22 cellular contexts compared by ENCODE assay signal in the genomic region with DNA sequence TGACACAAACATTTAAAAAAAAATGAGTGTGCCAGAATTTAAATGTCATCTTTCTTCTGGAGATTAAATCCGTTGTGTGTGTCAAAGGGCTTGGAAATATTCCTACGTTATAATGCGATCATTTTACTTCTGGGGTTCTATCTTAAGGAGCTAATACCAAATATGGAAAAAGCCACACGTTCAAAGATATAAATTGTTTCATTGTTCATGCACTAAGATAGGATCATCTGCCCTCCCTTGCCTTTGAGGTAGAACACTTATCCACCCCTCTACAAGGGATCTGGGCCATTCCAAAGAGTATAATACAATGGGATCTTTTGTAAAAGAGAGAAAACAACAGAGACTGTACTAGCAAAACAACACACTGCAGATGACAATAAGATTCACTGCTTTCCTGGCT.
DNase-seq lines count a peak whose midpoint lies in the region; ATAC-seq, FAIRE-seq and TF ChIP-seq lines count a peak whose summit lies in the region.
"Had no signal": no experiment of that assay in that cellular context is flagged by ENCODE, and none has a peak within 500 bp of the region (broad histone marks: within the 10 kb centered on the region; RNA-seq: fewer than 3 reads in every experiment).

No MANE protein-coding gene starts in this region.

- H2BK5ac ChIP-seq in H1 (ENCODE audit: low read depth, low read length) = no peak overlapping the region

- H4K5ac ChIP-seq in H1 (ENCODE audit: insufficient read length, low read depth, low read length) = no peak overlapping the region

- TF ChIP-seq CTCF in H1 (IDR thresholded peaks at IDR 0.05; ENCODE audit: control extremely low read depth in 1 of 3, insufficient read depth in 1 of 3, low read depth in 1 of 3, low read length in 3 of 3) = no peak
- TF ChIP-seq CTCF in nephron progenitor cell (IDR thresholded peaks at IDR 0.05) = no peak
- no peak for TF ChIP-seq CTCF in uterus (IDR thresholded peaks at IDR 0.05)

- H3K4me3 ChIP-seq in H1 (ENCODE audit: extremely low read depth in 1 of 4, insufficient read depth in 2 of 4, low read depth in 3 of 4, low read length in 4 of 4) (no peak overlapping the region), uterus (no peak overlapping the region)
- H3K4me3 ChIP-seq: BLaER1 treated with 17β-estradiol and CSF1 and Interleukin-3, amounts not matched to agents 10 nM and 100 nM; GM12878 had no signal

- CTCF ChIA-PET in H1 (lab: Charles Lee; ENCODE audit: partially characterized antibody) (interaction anchor here (1.1 kb wide), 1 partner anchor 26 kb away, joined by 3 read pairs; no protein-coding TSS in a partner anchor), T-cell (lab: Charles Lee) (no interaction called here)

- peaks cover 52% of the 10 kb centered on the region for H3K4me1 Mint-ChIP-seq in nephron progenitor cell
- no peaks in the 10 kb centered on the region for H3K4me1 Mint-ChIP-seq in T-cell
- peaks cover 8% of the 10 kb centered on the region for H3K4me1 Mint-ChIP-seq in T-helper 17 cell
- H3K4me1 Mint-ChIP-seq: B cell had no signal

- POLR2A ChIA-PET in H1 (lab: Charles Lee; ENCODE audit: partially characterized antibody) = no interaction called here
- POLR2A ChIA-PET in T-cell (lab: Charles Lee) = interaction anchor here in 1 of 2 donors (0.6 kb wide), 1 partner anchor 237 kb away, joined by 4 read pairs; no protein-coding TSS in a partner anchor

- 83% methylated on average over 4 of the region's 4 CpGs; no CpG with 5 or more reads in 1 of the 2 experiments for WGBS in H1 (ENCODE audit: extremely low coverage in 1 of 2, insufficient coverage in 1 of 2, insufficient read length in 1 of 2, insufficient replicate concordance in 2 of 2, low coverage in 1 of 2, low lambda C conversion rate in 2 of 2, missing lambda C conversion rate in 1 of 2), 2 experiments

- H3K27me3 Mint-ChIP-seq in nephron progenitor cell (ENCODE audit: low read depth, poor library complexity) (no peaks in the 10 kb centered on the region), T-cell (peaks cover 10 to 25% of the 10 kb centered on the region in 2 donors), T-helper 17 cell (peaks cover 41% of the 10 kb centered on the region)

- no peak overlapping the region for H4K8ac ChIP-seq in H1 (ENCODE audit: extremely low read depth, insufficient read depth, low read length)

- no peaks in the 10 kb centered on the region for H3K9me3 ChIP-seq in H1 (ENCODE audit: insufficient read depth in 2 of 2, low read depth in 1 of 2, low read length in 1 of 2)
- no peaks in the 10 kb centered on the region for H3K9me3 ChIP-seq in uterus
- H3K9me3 ChIP-seq in T-helper 17 cell (ENCODE audit: control insufficient read depth, low read length, poor library complexity, severe bottlenecking) = no peaks in the 10 kb centered on the region

- H3K27ac Mint-ChIP-seq in nephron progenitor cell (peak overlapping the region; percentile 43), T-cell (no peak overlapping the region), T-helper 17 cell (no peak overlapping the region)
- H3K27ac Mint-ChIP-seq: B cell; CD8-positive, alpha-beta T cell; HFFc6; IgD-negative memory B cell had no signal

- no peak for FAIRE-seq in H1 (lab: Jason Lieb, UNC)
- FAIRE-seq: GM12878, GM19239, HepG2 had no signal

- no peak overlapping the region for H2BK12ac ChIP-seq in H1 (ENCODE audit: low read depth, low read length)

- no peak overlapping the region for H3K4ac ChIP-seq in H1 (replicated peaks; ENCODE audit: insufficient read length, low read depth, low read length)

- H3K4me3 Mint-ChIP-seq in nephron progenitor cell = peak overlapping the region; percentile 9
- no peak overlapping the region for H3K4me3 Mint-ChIP-seq in T-cell
- H3K4me3 Mint-ChIP-seq in T-helper 17 cell = no peak overlapping the region
- H3K4me3 Mint-ChIP-seq: B cell; CD8-positive, alpha-beta T cell; HFFc6; IgD-negative memory B cell had no signal

- H3K4me1 ChIP-seq in H1 (replicated peaks in 1 of 4; ENCODE audit: control insufficient read depth in 3 of 4, insufficient read depth in 4 of 4, low read length in 3 of 4) (peaks cover 0 to 12% (median 0%) of the 10 kb centered on the region in 4 experiments; a peak in 3 of 7 replicates), uterus (no peaks in the 10 kb centered on the region)

- no peak overlapping the region for H2BK15ac ChIP-seq in H1 (ENCODE audit: low read length)

- H3K23me2 ChIP-seq in H1 (ENCODE audit: low read depth, low read length) = no peaks in the 10 kb centered on the region

- H2BK20ac ChIP-seq in H1 (ENCODE audit: low read length) = no peak overlapping the region

- H4K20me1 ChIP-seq in H1 (replicated peaks in 1 of 2; ENCODE audit: control insufficient read depth in 1 of 2, insufficient read depth in 2 of 2, low read length in 2 of 2) = no peaks in the 10 kb centered on the region
- H4K20me1 ChIP-seq: BLaER1 treated with 17β-estradiol and CSF1 and Interleukin-3, amounts not matched to agents 10 nM and 100 nM had no signal

- no peak overlapping the region for H3K56ac ChIP-seq in H1 (replicated peaks; ENCODE audit: insufficient read length, low read depth, low read length)

- TF ChIP-seq RAD21 in H1 (IDR thresholded peaks at IDR 0.05 in 1 of 2, conservative IDR thresholded peaks at IDR 0.05 in 1 of 2; ENCODE audit: low read depth in 2 of 2, low read length in 2 of 2) = no peak

- H2AK5ac ChIP-seq in H1 (ENCODE audit: low read depth, low read length) = no peak overlapping the region

- H3K18ac ChIP-seq in H1 (ENCODE audit: extremely low read depth, low read length) = no peak overlapping the region

- H3K27me3 ChIP-seq in H1 (replicated peaks in 1 of 4; ENCODE audit: control insufficient read depth in 3 of 4, extremely low read depth in 1 of 4, insufficient read depth in 3 of 4, low read length in 3 of 4) = no peaks in the 10 kb centered on the region
- no peaks in the 10 kb centered on the region for H3K27me3 ChIP-seq in uterus
- H3K27me3 ChIP-seq: BLaER1 treated with 17β-estradiol and CSF1 and Interleukin-3, amounts not matched to agents 10 nM and 100 nM had no signal

- DNase-seq in COLO829 (ENCODE audit: low spot score) (peak; percentile 54), H1 (ENCODE audit: low read depth in 1 of 2, low spot score in 2 of 2) (no peak), nephron progenitor cell (no peak), uterus (no peak), NCI-H2029 treated with DMSO at 0.1 percent for 48 hours (lab: John Stamatoyannopoulos, UW) (no peak), T-cell (no peak), T-helper 17 cell (no peak)
- DNase-seq: 8988T; CD8-positive, alpha-beta T cell; COR-L47; DMS 273 treated with DMSO at 0.1 percent for 48 hours; DMS53; DND-41; EL; HFFc6 had no signal

- no peaks in the 10 kb centered on the region for H3K36me3 ChIP-seq in H1 (ENCODE audit: control insufficient read depth in 2 of 4, insufficient read depth in 4 of 4, low read length in 3 of 4)
- H3K36me3 ChIP-seq in uterus = no peaks in the 10 kb centered on the region
- H3K36me3 ChIP-seq: BLaER1 treated with 17β-estradiol and CSF1 and Interleukin-3, amounts not matched to agents 10 nM and 100 nM had no signal

- no peak for ATAC-seq in T-cell (replicated peaks in 1 of 4)
- ATAC-seq in T-helper 17 cell = no peak
- ATAC-seq: CD8-positive, alpha-beta T cell; GM12878; HCT116; HepG2 had no signal

- no peaks in the 10 kb centered on the region for H3K79me2 ChIP-seq in H1 (ENCODE audit: control insufficient read depth in 1 of 2, insufficient read depth in 2 of 2, low read length in 2 of 2)

- H3K36me3 Mint-ChIP-seq in nephron progenitor cell (ENCODE audit: low read depth) (no peaks in the 10 kb centered on the region), T-cell (no peaks in the 10 kb centered on the region), T-helper 17 cell (ENCODE audit: low read depth) (peaks cover 9% of the 10 kb centered on the region)
- H3K36me3 Mint-ChIP-seq: CD8-positive, alpha-beta T cell; IgD-negative memory B cell had no signal

- no peaks in the 10 kb centered on the region for H3K79me1 ChIP-seq in H1 (ENCODE audit: low read depth, low read length)

- TF ChIP-seq EP300 in H1 (IDR thresholded peaks at IDR 0.05; ENCODE audit: borderline replicate concordance in 1 of 2, low read depth in 2 of 2, low read length in 2 of 2) = no peak

- peaks cover 14% of the 10 kb centered on the region for H3K9me3 Mint-ChIP-seq in nephron progenitor cell
- H3K9me3 Mint-ChIP-seq in T-cell = no peaks in the 10 kb centered on the region
- H3K9me3 Mint-ChIP-seq: CD8-positive, alpha-beta T cell; HFFc6 had no signal

- H3K23ac ChIP-seq in H1 (ENCODE audit: insufficient read length) = no peak overlapping the region

- no peak overlapping the region for H3K14ac ChIP-seq in H1 (ENCODE audit: insufficient read length)

- H2AFZ ChIP-seq in H1 (ENCODE audit: low read length) = peak overlapping the region; percentile 60

- H3K4me2 ChIP-seq in H1 (ENCODE audit: insufficient read depth in 1 of 2, low read depth in 2 of 2, low read length in 2 of 2) = no peak overlapping the region
- H3K4me2 ChIP-seq: BLaER1 treated with 17β-estradiol and CSF1 and Interleukin-3, amounts not matched to agents 10 nM and 100 nM had no signal

- no peak for TF ChIP-seq POLR2A in H1 (IDR thresholded peaks at IDR 0.05; ENCODE audit: control extremely low read depth in 1 of 2, low read depth in 2 of 2, low read length in 2 of 2)
- TF ChIP-seq POLR2A in uterus (IDR thresholded peaks at IDR 0.05) = no peak

- intact Hi-C loops in uterus (cut with DNase I; ENCODE audit: low total_unique reads) = no loop called here

- H3K9ac ChIP-seq in H1 (replicated peaks in 1 of 4; ENCODE audit: extremely low read depth in 1 of 4, low read depth in 3 of 4, low read length in 3 of 4) = no peak overlapping the region
- H3K9ac ChIP-seq: BLaER1 treated with 17β-estradiol and CSF1 and Interleukin-3, amounts not matched to agents 10 nM and 100 nM had no signal

- no peak overlapping the region for H4K91ac ChIP-seq in H1 (replicated peaks; ENCODE audit: insufficient read length, low read length)

- no peak overlapping the region for H2BK120ac ChIP-seq in H1 (replicated peaks; ENCODE audit: low read depth, low read length)

- H3K27ac ChIP-seq in H1 (ENCODE audit: low read depth, low read length) = no peak overlapping the region
- peak overlapping the region; percentile 69 to 70 for H3K27ac ChIP-seq in uterus
- H3K27ac ChIP-seq: BLaER1 treated with 17β-estradiol and CSF1 and Interleukin-3, amounts not matched to agents 10 nM and 100 nM had no signal

TF ChIP-seq in H1, 55 proteins besides CTCF, POLR2A, EP300 and RAD21 (continues in another document):
- TF ChIP-seq EGR1 (IDR thresholded peaks at IDR 0.05; ENCODE audit: borderline replicate concordance, low read depth, low read length) (no peak), NRF1 (IDR thresholded peaks at IDR 0.05; ENCODE audit: low read depth, low read length) (no peak), SUZ12 (IDR thresholded peaks at IDR 0.05; ENCODE audit: low read length) (no peak), TAF7 (optimal IDR thresholded peaks at IDR 0.05; ENCODE audit: borderline replicate concordance, low read depth, low read length) (no peak), EZH2 (IDR thresholded peaks at IDR 0.05; ENCODE audit: low read depth, low read length, severe bottlenecking) (no peak), POLR2AphosphoS5 (IDR thresholded peaks at IDR 0.05; ENCODE audit: low read depth, low read length) (no peak), KDM4A (IDR thresholded peaks at IDR 0.05; ENCODE audit: low read depth, low read length, severe bottlenecking) (no peak), HDAC2 (IDR thresholded peaks at IDR 0.05; ENCODE audit: borderline replicate concordance in 1 of 2, low read depth in 2 of 2, low read length in 2 of 2) (no peak)
